20 cellular contexts compared by ENCODE assay signal in the genomic region with DNA sequence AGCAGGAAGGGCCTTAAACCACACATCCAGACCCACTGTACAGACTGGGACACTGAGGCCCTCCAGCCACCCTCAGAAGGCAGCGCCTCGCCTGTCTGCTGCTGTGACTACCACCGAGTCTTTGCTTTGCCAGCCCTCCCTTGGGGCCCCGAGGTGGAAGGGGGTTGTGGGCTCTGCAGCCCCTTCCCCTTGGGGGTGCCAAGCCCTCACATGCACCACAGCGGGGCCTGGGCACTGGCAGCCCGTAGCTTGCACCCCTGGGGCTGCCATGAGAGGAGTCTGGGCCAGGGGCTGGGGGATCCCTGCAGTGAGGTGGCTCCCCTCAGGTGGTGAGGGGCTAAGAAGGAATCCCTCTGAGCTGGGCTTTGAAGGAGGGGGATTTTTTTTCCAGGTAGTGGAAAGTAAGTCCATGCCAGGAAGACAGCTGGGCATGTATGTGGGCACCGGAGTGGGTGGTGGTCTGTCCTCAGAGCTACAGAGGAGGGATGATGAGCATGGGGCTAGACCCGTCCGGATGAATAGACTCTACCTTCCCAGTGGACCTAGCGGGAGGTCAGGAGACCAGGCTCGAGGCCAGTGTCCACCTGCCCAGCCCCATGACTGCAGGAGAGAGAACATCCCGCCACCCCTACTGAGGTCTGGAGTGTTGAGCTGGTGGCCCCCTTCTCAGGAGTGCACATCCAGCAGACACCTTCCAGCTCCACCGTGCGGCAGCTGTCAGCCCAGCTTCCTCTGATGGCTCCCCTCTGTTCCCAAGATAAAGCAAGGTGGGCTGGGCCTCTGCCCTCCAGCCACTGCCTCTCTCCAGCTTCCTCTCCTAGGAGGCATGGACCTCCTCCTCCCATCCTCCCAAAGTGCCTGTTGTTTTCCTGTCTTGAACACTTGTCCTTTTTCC. TPM values are rescaled to one million over a fixed set of nuclear protein-coding genes. Genes with fewer than 3 reads are reported as not detected.
"Had no signal": no experiment of that assay in that cellular context is flagged by ENCODE, and none has a peak within 500 bp of the region (broad histone marks: within the 10 kb centered on the region; RNA-seq: fewer than 3 reads in every experiment).

No MANE protein-coding gene starts in this region.

- H3K4me1 ChIP-seq: gastroesophageal sphincter, pancreas, tibial artery, uterus had no signal

- H3K27ac ChIP-seq: dorsolateral prefrontal cortex, gastroesophageal sphincter, pancreas, tibial artery, uterus had no signal

- H3K27me3 ChIP-seq: pancreas, uterus had no signal

- H3K36me3 ChIP-seq: gastroesophageal sphincter, pancreas, tibial artery, uterus had no signal

- H3K9me3 Mint-ChIP-seq: activated CD8-positive, alpha-beta T cell treated with anti-CD3 and anti-CD28 coated beads for 36 hours; activated naive CD8-positive, alpha-beta T cell treated with anti-CD3 and anti-CD28 coated beads, Interleukin-2, amount 10 ng/mL, durations not matched to agents 7 days and 5 days; activated T-cell treated with anti-CD3 and anti-CD28 coated beads, Interleukin-2, amount 50 U/mL, for 4 hours had no signal

- H3K36me3 Mint-ChIP-seq: activated naive CD8-positive, alpha-beta T cell treated with anti-CD3 and anti-CD28 coated beads, Interleukin-2, amount 10 ng/mL, durations not matched to agents 7 days and 5 days had no signal

- H3K9me3 ChIP-seq: gastroesophageal sphincter, pancreas, tibial artery, uterus had no signal

- ATAC-seq: activated CD8-positive, alpha-beta T cell treated with anti-CD3 and anti-CD28 coated beads for 36 hours; activated T-cell treated with anti-CD3 and anti-CD28 coated beads, Interleukin-2, amount 50 U/mL, for 4 hours; pancreas; T-helper 17 cell had no signal

- H3K4me3 Mint-ChIP-seq: activated CD8-positive, alpha-beta T cell treated with anti-CD3 and anti-CD28 coated beads for 36 hours; activated naive CD8-positive, alpha-beta T cell treated with anti-CD3 and anti-CD28 coated beads, Interleukin-2, amount 10 ng/mL, durations not matched to agents 7 days and 5 days; activated T-cell treated with anti-CD3 and anti-CD28 coated beads, Interleukin-2, amount 50 U/mL, for 4 hours; T-helper 17 cell had no signal

- H3K4me3 ChIP-seq: dorsolateral prefrontal cortex, gastroesophageal sphincter, pancreas, tibial artery, uterus had no signal

- DNase-seq: activated CD4-positive, alpha-beta T cell treated with anti-CD3 and anti-CD28 coated beads for 48 hours; activated CD8-positive, alpha-beta T cell treated with anti-CD3 and anti-CD28 coated beads for 36 hours; activated effector memory CD4-positive, alpha-beta T cell treated with anti-CD3 and anti-CD28 coated beads, Interleukin-2, amount 50 U/mL, for 16 hours; activated naive CD8-positive, alpha-beta T cell treated with anti-CD3 and anti-CD28 coated beads, Interleukin-2, amount 10 ng/mL, durations not matched to agents 7 days and 5 days; activated T-cell treated with anti-CD3 and anti-CD28 coated beads, Interleukin-2, amount 50 U/mL, for 4 hours; dorsolateral prefrontal cortex; islet precursor cell; stimulated activated CD4-positive, alpha-beta T cell treated with anti-CD3 and anti-CD28 coated beads, Interleukin-15, amount 100 ng/mL, for 24 hours; stimulated activated CD4-positive, alpha-beta T cell treated with anti-CD3 and anti-CD28 coated beads, Interleukin-4, amount 100 ng/mL, for 1 hour; stimulated activated naive CD4-positive, alpha-beta T cell; T-helper 17 cell; tibial artery; uterus had no signal

- H3K4me1 Mint-ChIP-seq: activated naive CD8-positive, alpha-beta T cell treated with anti-CD3 and anti-CD28 coated beads, Interleukin-2, amount 10 ng/mL, durations not matched to agents 7 days and 5 days had no signal

- H3K27me3 Mint-ChIP-seq: activated CD8-positive, alpha-beta T cell treated with anti-CD3 and anti-CD28 coated beads for 36 hours; activated naive CD8-positive, alpha-beta T cell treated with anti-CD3 and anti-CD28 coated beads, Interleukin-2, amount 10 ng/mL, durations not matched to agents 7 days and 5 days; T-helper 17 cell had no signal

- H3K27ac Mint-ChIP-seq: activated CD8-positive, alpha-beta T cell treated with anti-CD3 and anti-CD28 coated beads for 36 hours; activated naive CD8-positive, alpha-beta T cell treated with anti-CD3 and anti-CD28 coated beads, Interleukin-2, amount 10 ng/mL, durations not matched to agents 7 days and 5 days; T-helper 17 cell had no signal

RNA-seq across cellular contexts. Expression of a gene that starts 42.2 kb away (rescaled TPM):
- total RNA-seq: activated CD8-positive, alpha-beta T cell treated with anti-CD3 and anti-CD28 coated beads for 36 hours; cerebellum; liver; myocyte; renal cortical epithelial cell; subcutaneous adipose tissue had no signal
